22 cellular contexts compared by ENCODE assay signal in genomic region chr1:201894343-201895119, GRCh38. TPM values are rescaled to one million over a fixed set of nuclear protein-coding genes. Genes with fewer than 3 reads are reported as not detected.
DNase-seq lines count a peak whose midpoint lies in the region; ATAC-seq, FAIRE-seq and TF ChIP-seq lines count a peak whose summit lies in the region.
"Had no signal": no experiment of that assay in that cellular context is flagged by ENCODE, and none has a peak within 500 bp of the region (broad histone marks: within the 10 kb centered on the region; RNA-seq: fewer than 3 reads in every experiment).

No MANE protein-coding gene starts in this region.

- peaks cover 20% of the 10 kb centered on the region for H3K4me1 ChIP-seq in HUES64 (ENCODE audit: insufficient read depth, low read length)
- peaks cover 0 to 2% of the 10 kb centered on the region in 2 donors for H3K4me1 ChIP-seq in esophagus (ENCODE audit: control insufficient read depth in 2 of 2, insufficient read depth in 2 of 2, low read length in 1 of 2)
- no peaks in the 10 kb centered on the region for H3K4me1 ChIP-seq in smooth muscle cell (ENCODE audit: low read depth)
- H3K4me1 ChIP-seq: Caco-2, parathyroid adenoma had no signal

- H3K36me3 ChIP-seq in HUES64 (ENCODE audit: insufficient read depth, low read length): no peaks in the 10 kb centered on the region
- H3K36me3 ChIP-seq in esophagus (ENCODE audit: control insufficient read depth in 2 of 2, insufficient read depth in 2 of 2, low read length in 1 of 2): peaks cover 0 to 2% of the 10 kb centered on the region in 2 donors
- H3K36me3 ChIP-seq in smooth muscle cell (ENCODE audit: low read depth): no peaks in the 10 kb centered on the region

- H3K9ac ChIP-seq in HUES64 (ENCODE audit: low read depth, low read length): peak overlapping the region; percentile 15; the same call in 1 of the 2 replicates
- no peak overlapping the region for H3K9ac ChIP-seq in smooth muscle cell (ENCODE audit: low read depth)
- H3K9ac ChIP-seq: parathyroid adenoma had no signal

- H3K9me3 ChIP-seq in HUES64 (ENCODE audit: insufficient read depth, low read depth, low read length) (no peaks in the 10 kb centered on the region), esophagus (ENCODE audit: control insufficient read depth in 2 of 2, insufficient read depth in 1 of 2, low read depth in 1 of 2, low read length in 1 of 2) (no peaks in the 10 kb centered on the region), smooth muscle cell (replicated peaks; ENCODE audit: low read depth) (no peaks in the 10 kb centered on the region)
- H3K9me3 ChIP-seq: A549, Caco-2, MG63, testis had no signal

- no peaks in the 10 kb centered on the region for H4K20me1 ChIP-seq in smooth muscle cell (ENCODE audit: low read depth)

- no peaks in the 10 kb centered on the region for H3K36me3 Mint-ChIP-seq in activated naive CD4-positive, alpha-beta T cell treated with anti-CD3 and anti-CD28 coated beads, Interleukin-2, amount 50 U/mL, for 72 hours
- H3K36me3 Mint-ChIP-seq: activated naive CD8-positive, alpha-beta T cell had no signal

- no peak overlapping the region for H3K27ac Mint-ChIP-seq in activated naive CD4-positive, alpha-beta T cell treated with anti-CD3 and anti-CD28 coated beads, Interleukin-2, amount 50 U/mL, for 72 hours
- H3K27ac Mint-ChIP-seq: activated naive CD8-positive, alpha-beta T cell; activated T-helper 17 cell treated with anti-CD3 and anti-CD28 coated beads, Interleukin-2, amount 50 U/mL, for 72 hours had no signal

- no peak for TF ChIP-seq CTCF in D721Med (IDR thresholded peaks at IDR 0.05; ENCODE audit: insufficient read depth, missing control alignments)
- TF ChIP-seq CTCF in smooth muscle cell (IDR thresholded peaks at IDR 0.05; ENCODE audit: borderline replicate concordance, insufficient read depth, poor library complexity, severe bottlenecking): no peak

- H2AFZ ChIP-seq in smooth muscle cell (ENCODE audit: low read depth): no peak overlapping the region
- H2AFZ ChIP-seq: parathyroid adenoma had no signal

- H3K79me2 ChIP-seq in smooth muscle cell (ENCODE audit: low read depth): no peaks in the 10 kb centered on the region
- H3K79me2 ChIP-seq: parathyroid adenoma had no signal

- H3K9me3 Mint-ChIP-seq in activated naive CD4-positive, alpha-beta T cell treated with anti-CD3 and anti-CD28 coated beads, Interleukin-2, amount 50 U/mL, for 72 hours: no peaks in the 10 kb centered on the region
- H3K9me3 Mint-ChIP-seq: activated T-helper 17 cell treated with anti-CD3 and anti-CD28 coated beads, Interleukin-2, amount 50 U/mL, for 72 hours had no signal

- ATAC-seq in activated naive CD4-positive, alpha-beta T cell treated with anti-CD3 and anti-CD28 coated beads, Interleukin-2, amount 50 U/mL, for 72 hours: no peak
- ATAC-seq: activated T-helper 17 cell treated with anti-CD3 and anti-CD28 coated beads, Interleukin-2, amount 50 U/mL, for 72 hours; left colon; naive thymus-derived CD8-positive, alpha-beta T cell had no signal

- DNase-seq in D721Med (ENCODE audit: insufficient read length, low spot score): peak; percentile 2
- no peak for DNase-seq in smooth muscle cell (lab: John Stamatoyannopoulos, UW; ENCODE audit: unreplicated experiment)
- no peak for DNase-seq in activated naive CD4-positive, alpha-beta T cell treated with anti-CD3 and anti-CD28 coated beads, Interleukin-2, amount 50 U/mL, for 72 hours (ENCODE audit: low spot score in 2 of 2)
- no peak for DNase-seq in NCI-H2081 (lab: John Stamatoyannopoulos, UW)
- no peak for DNase-seq in NCI-H1436 treated with DMSO at 0.1 percent for 48 hours (lab: John Stamatoyannopoulos, UW)
- no peak for DNase-seq in midbrain (lab: John Stamatoyannopoulos, UW)
- DNase-seq: Caco-2; GOT3; left colon; MG63; naive thymus-derived CD8-positive, alpha-beta T cell; NCI-H526; RPMI8226; T-helper 2 cell; testis had no signal

- H3K27ac ChIP-seq in HUES64 (ENCODE audit: low read depth, low read length) (no peak overlapping the region; the same call in 1 of the 2 replicates), esophagus (ENCODE audit: low read depth in 2 of 2, low read length in 1 of 2) (peak overlapping the region; percentile 6 to 45), smooth muscle cell (ENCODE audit: low read depth) (peak overlapping the region; percentile 23)
- H3K27ac ChIP-seq: A549, parathyroid adenoma, SK-N-MC had no signal

- no peaks in the 10 kb centered on the region for H3F3A ChIP-seq in smooth muscle cell (ENCODE audit: low read depth)

- no peak for FAIRE-seq in D721Med (lab: Jason Lieb, UNC)
- FAIRE-seq: A549 had no signal

- H3K4me2 ChIP-seq in smooth muscle cell: no peak overlapping the region
- H3K4me2 ChIP-seq: A549 had no signal

- H3K4me3 ChIP-seq in HUES64 (ENCODE audit: low read length) (no peak overlapping the region), esophagus (ENCODE audit: low read depth in 1 of 2, low read length in 2 of 2) (no peak overlapping the region), smooth muscle cell (no peak overlapping the region)
- H3K4me3 ChIP-seq: A549, MG63, SK-N-MC, testis had no signal

- peaks cover 3% of the 10 kb centered on the region for H3K27me3 ChIP-seq in HUES64 (ENCODE audit: insufficient read depth, low read length)
- H3K27me3 ChIP-seq in esophagus (ENCODE audit: control insufficient read depth in 1 of 2, insufficient read depth in 2 of 2, low read length in 2 of 2): no peaks in the 10 kb centered on the region
- no peaks in the 10 kb centered on the region for H3K27me3 ChIP-seq in smooth muscle cell (ENCODE audit: low read depth)
- H3K27me3 ChIP-seq: MG63, testis had no signal

- 70% methylated on average over 5 of the region's 5 CpGs for WGBS in HUES64
- 74 to 77% methylated on average over 5 of the region's 5 CpGs for WGBS in esophagus, 2 donors
- 70% methylated on average over 5 of the region's 5 CpGs for WGBS in smooth muscle cell (ENCODE audit: low lambda C conversion rate)

RNA-seq across cellular contexts. Expression of gene SHISA4, which starts 5.8 kb away (rescaled TPM):
- polyA plus RNA-seq in HUES64 (2013, experiment 1 of 2): 3.5 TPM
- 8.4 TPM for polyA plus RNA-seq in HUES64 (2013, experiment 2 of 2)
- polyA plus RNA-seq in esophagus (1 to 10 TPM; 2.3 to 3.7 TPM), smooth muscle cell (64.4 and 73.5 TPM in 2 replicates)
- total RNA-seq in smooth muscle cell: 23.1 and 30.1 TPM in 2 replicates
- total RNA-seq in activated naive CD4-positive, alpha-beta T cell treated with anti-CD3 and anti-CD28 coated beads, Interleukin-2, amount 50 U/mL, for 72 hours: under 1 TPM; 0.27 to 0.34 TPM
- polyA plus RNA-seq: naive thymus-derived CD8-positive, alpha-beta T cell had no signal

RNA-seq across cellular contexts. Expression of gene LMOD1, which starts 51.8 kb away (rescaled TPM):
- polyA plus RNA-seq in HUES64 (2013, experiment 1 of 2): 0.25 TPM
- polyA plus RNA-seq in HUES64 (2013, experiment 2 of 2): 0.38 TPM
- polyA plus RNA-seq in esophagus (10 to 100 TPM; 30.2 to 60.4 TPM), smooth muscle cell (5.6 and 6.2 TPM in 2 replicates)
- 4.0 and 6.5 TPM in 2 replicates for total RNA-seq in smooth muscle cell
- total RNA-seq in activated naive CD4-positive, alpha-beta T cell treated with anti-CD3 and anti-CD28 coated beads, Interleukin-2, amount 50 U/mL, for 72 hours: not detected
- total RNA-seq: activated T-helper 17 cell treated with anti-CD3 and anti-CD28 coated beads, Interleukin-2, amount 50 U/mL, for 72 hours; naive thymus-derived CD8-positive, alpha-beta T cell had no signal
- polyA plus RNA-seq: A549; naive thymus-derived CD8-positive, alpha-beta T cell had no signal

Comparison
In these comparisons a context has a peak if more than half of its experiments do, and no peak if none do; other contexts are left out.
1. RNA of gene SHISA4, which starts 5.8 kb away (total RNA-seq): 23.1 to 30.1 TPM in smooth muscle cell; 0.27 to 0.34 TPM in activated naive CD4-positive, alpha-beta T cell treated with anti-CD3 and anti-CD28 coated beads, Interleukin-2, amount 50 U/mL, for 72 hours; every median in the first group is over 10 times any median in the second.